Comparison of ENCODE assay signal across 16 cellular contexts in the genomic region with DNA sequence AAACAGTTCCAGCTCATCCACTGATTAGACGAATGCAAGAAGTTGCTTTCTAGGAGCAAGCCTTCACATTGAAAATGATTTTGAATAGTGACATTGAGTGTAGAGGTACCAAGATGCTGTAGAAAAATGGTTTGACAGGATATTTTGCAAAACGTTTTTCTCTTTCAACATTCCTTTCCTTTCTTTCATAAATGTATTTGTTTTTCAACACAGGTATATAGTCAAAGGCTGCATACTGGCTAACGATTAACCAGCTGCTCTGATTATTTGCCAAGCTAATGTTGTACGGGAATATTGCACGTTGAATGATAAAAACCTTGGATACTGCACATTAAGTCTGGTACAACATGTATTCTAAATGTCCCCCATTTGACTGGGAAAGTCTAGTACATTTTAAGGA.
DNase-seq lines count a peak whose midpoint lies in the region; ATAC-seq, FAIRE-seq and TF ChIP-seq lines count a peak whose summit lies in the region.
"Had no signal": no experiment of that assay in that cellular context is flagged by ENCODE, and none has a peak within 500 bp of the region (broad histone marks: within the 10 kb centered on the region; RNA-seq: fewer than 3 reads in every experiment).

No MANE protein-coding gene starts in this region.

- no peaks in the 10 kb centered on the region for H4K20me1 ChIP-seq in MM.1S (ENCODE audit: insufficient read depth, low read length)
- H4K20me1 ChIP-seq: BLaER1 treated with 17β-estradiol and CSF1 and Interleukin-3, amounts not matched to agents 10 nM and 100 nM had no signal

- H3K27ac Mint-ChIP-seq in WTC11, result no peak overlapping the region
- no peak overlapping the region for H3K27ac Mint-ChIP-seq in activated T-helper 1 cell treated with anti-CD3 and anti-CD28 coated beads, Interleukin-12 subunit alpha, Interleukin-12 subunit beta, Interleukin-2, Interleukin-4 antibody, amounts not matched to agents 30 ng/mL and 10 ng/mL and 1 ng/mL, durations not matched to agents 14 hours and 24 hours and 36 hours
- H3K27ac Mint-ChIP-seq: CD8-positive, alpha-beta T cell had no signal

- FAIRE-seq in A549 (lab: Jason Lieb, UNC) (no peak), pancreas (lab: Jason Lieb, UNC) (no peak)

- H3K36me3 ChIP-seq in pancreas (no peaks in the 10 kb centered on the region), MM.1S (replicated peaks; ENCODE audit: insufficient read depth, low read length) (no peaks in the 10 kb centered on the region)
- H3K36me3 ChIP-seq: BLaER1 treated with 17β-estradiol and CSF1 and Interleukin-3, amounts not matched to agents 10 nM and 100 nM had no signal

- 14% methylated on average over 5 of the region's 5 CpGs for WGBS in A549 (ENCODE audit: missing lambda C conversion rate)
- 8 to 11% methylated on average over 5 of the region's 5 CpGs for WGBS in pancreas, 2 donors

- H3K9ac ChIP-seq in MM.1S (ENCODE audit: low read length), result no peak overlapping the region
- H3K9ac ChIP-seq: BLaER1 treated with 17β-estradiol and CSF1 and Interleukin-3, amounts not matched to agents 10 nM and 100 nM; GM23248 had no signal

- no peaks in the 10 kb centered on the region for H3K79me2 ChIP-seq in MM.1S (ENCODE audit: low read length)

- H3K27me3 ChIP-seq in pancreas (no peaks in the 10 kb centered on the region), MM.1S (replicated peaks; ENCODE audit: insufficient read depth, low read length) (no peaks in the 10 kb centered on the region)
- H3K27me3 ChIP-seq: BLaER1 treated with 17β-estradiol and CSF1 and Interleukin-3, amounts not matched to agents 10 nM and 100 nM had no signal

- H3K27ac ChIP-seq in A549 (peak overlapping the region in 1 of 2 experiments; percentile 42; a peak in 1 of 6 replicates), pancreas (peak overlapping the region in 2 of 4 donors; percentile 35 to 45), MM.1S (ENCODE audit: low read length) (no peak overlapping the region)
- H3K27ac ChIP-seq: BLaER1 treated with 17β-estradiol and CSF1 and Interleukin-3, amounts not matched to agents 10 nM and 100 nM; GM23248; SK-N-MC had no signal

- DNase-seq in A549 (ENCODE audit: low read depth in 1 of 2, low spot score in 1 of 2), result no peak
- no peak for DNase-seq in WTC11 (ENCODE audit: low spot score)
- DNase-seq in left colon, result no peak
- DNase-seq in pancreas, result peak in 3 of 6 donors; percentile 21 to 25 (median 23)
- DNase-seq in MM.1S, result no peak
- DNase-seq in activated T-helper 1 cell treated with anti-CD3 and anti-CD28 coated beads, Interleukin-12 subunit alpha, Interleukin-12 subunit beta, Interleukin-2, Interleukin-4 antibody, amounts not matched to agents 30 ng/mL and 10 ng/mL and 1 ng/mL, durations not matched to agents 14 hours and 24 hours and 36 hours (ENCODE audit: low spot score), result no peak
- DNase-seq: CD8-positive, alpha-beta T cell; DMS79; GM23248; NCI-H1694 treated with DMSO at 0.1 percent for 48 hours; NCI-H510A; SHP77 had no signal

- TF ChIP-seq EP300 in A549 (IDR thresholded peaks at IDR 0.05), result no peak

- H3K4me3 ChIP-seq in A549 (no peak overlapping the region), pancreas (no peak overlapping the region), MM.1S (ENCODE audit: low read length) (no peak overlapping the region)
- H3K4me3 ChIP-seq: BLaER1 treated with 17β-estradiol and CSF1 and Interleukin-3, amounts not matched to agents 10 nM and 100 nM; GM23248; SK-N-MC had no signal

- H3F3A ChIP-seq in MM.1S (ENCODE audit: insufficient read depth, low read length), result no peaks in the 10 kb centered on the region

- TF ChIP-seq CTCF in A549 (IDR thresholded peaks at IDR 0.05) (no peak), WTC11 (IDR thresholded peaks at IDR 0.05) (no peak), pancreas (IDR thresholded peaks at IDR 0.05) (no peak), MM.1S (IDR thresholded peaks at IDR 0.05; ENCODE audit: low read length) (no peak)

- CTCF ChIA-PET in A549 (lab: Yijun Ruan, JAX) (no interaction called here), WTC11 (lab: Charles Lee) (no interaction called here)

- H3K27me3 Mint-ChIP-seq in WTC11 (ENCODE audit: low read depth), result no peaks in the 10 kb centered on the region
- no peaks in the 10 kb centered on the region for H3K27me3 Mint-ChIP-seq in activated T-helper 1 cell treated with anti-CD3 and anti-CD28 coated beads, Interleukin-12 subunit alpha, Interleukin-12 subunit beta, Interleukin-2, Interleukin-4 antibody, amounts not matched to agents 30 ng/mL and 10 ng/mL and 1 ng/mL, durations not matched to agents 14 hours and 24 hours and 36 hours (ENCODE audit: insufficient read depth)

- TF ChIP-seq POLR2A in A549 (IDR thresholded peaks at IDR 0.05; ENCODE audit: low read length), result no peak

- POLR2A ChIA-PET in A549 (lab: Yijun Ruan, JAX) (interaction anchor here (0.8 kb wide), 1 partner anchor 79 kb away, joined by 3 read pairs; a partner anchor contains a TSS), WTC11 (lab: Charles Lee) (no interaction called here)

- intact Hi-C loops in left colon (cut with DNase I, micrococcal nuclease) (no loop called here), pancreas (cut with DNase I) (no loop called here)
- intact Hi-C loops in activated T-helper 1 cell treated with anti-CD3 and anti-CD28 coated beads, Interleukin-12 subunit alpha, Interleukin-12 subunit beta, Interleukin-2, Interleukin-4 antibody, amounts not matched to agents 30 ng/mL and 10 ng/mL and 1 ng/mL, durations not matched to agents 14 hours and 24 hours and 36 hours (cut with micrococcal nuclease), result no loop called here

- H3K4me2 ChIP-seq in A549, result peak overlapping the region; percentile 43
- H3K4me2 ChIP-seq in MM.1S (ENCODE audit: low read depth, low read length), result no peak overlapping the region
- H3K4me2 ChIP-seq: BLaER1 treated with 17β-estradiol and CSF1 and Interleukin-3, amounts not matched to agents 10 nM and 100 nM had no signal

- no peak for ATAC-seq in A549
- ATAC-seq in WTC11, result no peak
- ATAC-seq in left colon, result peak; percentile 49
- peak; percentile 74 to 95 (median 92) for ATAC-seq in pancreas
- ATAC-seq in GM21381 (IDR thresholded peaks at IDR 0.05; ENCODE audit: unreplicated experiment), result no peak
- ATAC-seq: CD8-positive, alpha-beta T cell; HCT116 had no signal

- H3K9me3 Mint-ChIP-seq in WTC11, result peaks cover 10% of the 10 kb centered on the region
- H3K9me3 Mint-ChIP-seq in activated T-helper 1 cell treated with anti-CD3 and anti-CD28 coated beads, Interleukin-12 subunit alpha, Interleukin-12 subunit beta, Interleukin-2, Interleukin-4 antibody, amounts not matched to agents 30 ng/mL and 10 ng/mL and 1 ng/mL, durations not matched to agents 14 hours and 24 hours and 36 hours, result no peaks in the 10 kb centered on the region

- no peak overlapping the region for H3K4me3 Mint-ChIP-seq in WTC11
- no peak overlapping the region for H3K4me3 Mint-ChIP-seq in activated T-helper 1 cell treated with anti-CD3 and anti-CD28 coated beads, Interleukin-12 subunit alpha, Interleukin-12 subunit beta, Interleukin-2, Interleukin-4 antibody, amounts not matched to agents 30 ng/mL and 10 ng/mL and 1 ng/mL, durations not matched to agents 14 hours and 24 hours and 36 hours
- H3K4me3 Mint-ChIP-seq: CD8-positive, alpha-beta T cell had no signal

- H2AFZ ChIP-seq in MM.1S (ENCODE audit: low read length), result no peak overlapping the region
- H2AFZ ChIP-seq: GM23248 had no signal

- no peak; a peak in 1 of 5 replicates for TF ChIP-seq RAD21 in A549 (conservative IDR thresholded peaks at IDR 0.05 in 1 of 2, IDR thresholded peaks at IDR 0.05 in 1 of 2)

- H3K9me3 ChIP-seq in A549 (no peaks in the 10 kb centered on the region), pancreas (no peaks in the 10 kb centered on the region), MM.1S (replicated peaks; ENCODE audit: insufficient read depth, low read length) (no peaks in the 10 kb centered on the region)
- H3K9me3 ChIP-seq: BLaER1 treated with 17β-estradiol and CSF1 and Interleukin-3, amounts not matched to agents 10 nM and 100 nM had no signal

- no peaks in the 10 kb centered on the region for H3K4me1 Mint-ChIP-seq in WTC11
- no peaks in the 10 kb centered on the region for H3K4me1 Mint-ChIP-seq in activated T-helper 1 cell treated with anti-CD3 and anti-CD28 coated beads, Interleukin-12 subunit alpha, Interleukin-12 subunit beta, Interleukin-2, Interleukin-4 antibody, amounts not matched to agents 30 ng/mL and 10 ng/mL and 1 ng/mL, durations not matched to agents 14 hours and 24 hours and 36 hours (ENCODE audit: low read depth)

- H3K4me1 ChIP-seq in A549 (peaks cover 24% of the 10 kb centered on the region; the same call in 2 of the 3 replicates), pancreas (peaks cover 0 to 28% (median 4%) of the 10 kb centered on the region in 3 donors), MM.1S (ENCODE audit: low read length) (no peaks in the 10 kb centered on the region)
- H3K4me1 ChIP-seq: BLaER1 treated with 17β-estradiol and CSF1 and Interleukin-3, amounts not matched to agents 10 nM and 100 nM had no signal

- no peaks in the 10 kb centered on the region for H3K36me3 Mint-ChIP-seq in WTC11
- no peaks in the 10 kb centered on the region for H3K36me3 Mint-ChIP-seq in activated T-helper 1 cell treated with anti-CD3 and anti-CD28 coated beads, Interleukin-12 subunit alpha, Interleukin-12 subunit beta, Interleukin-2, Interleukin-4 antibody, amounts not matched to agents 30 ng/mL and 10 ng/mL and 1 ng/mL, durations not matched to agents 14 hours and 24 hours and 36 hours (ENCODE audit: low read depth)
- H3K36me3 Mint-ChIP-seq: CD8-positive, alpha-beta T cell had no signal

- no peaks in the 10 kb centered on the region for H3K9me2 ChIP-seq in MM.1S (replicated peaks; ENCODE audit: insufficient read depth, low read length)

TF ChIP-seq in A549, 52 proteins besides CTCF, POLR2A, EP300 and RAD21:
- no peak for TF ChIP-seq PHF8 (IDR thresholded peaks at IDR 0.05; ENCODE audit: borderline replicate concordance, low read depth)
- no peak for TF ChIP-seq HEYL (CRISPR knock-in tag; IDR thresholded peaks at IDR 0.05)
- TF ChIP-seq, protein P1, sequence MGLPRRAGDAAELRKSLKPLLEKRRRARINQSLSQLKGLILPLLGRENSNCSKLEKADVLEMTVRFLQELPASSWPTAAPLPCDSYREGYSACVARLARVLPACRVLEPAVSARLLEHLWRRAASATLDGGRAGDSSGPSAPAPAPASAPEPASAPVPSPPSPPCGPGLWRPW (IDR thresholded peaks at IDR 0.05), result peak; percentile 43; the same call in 1 of the 2 replicates
- no peak for TF ChIP-seq ZSCAN20 (CRISPR knock-in tag; IDR thresholded peaks at IDR 0.05)
- TF ChIP-seq CEBPB (IDR thresholded peaks at IDR 0.05), result peak in 1 of 2 experiments; percentile 26; a peak in 1 of 4 replicates

TF ChIP-seq in WTC11, 78 proteins besides CTCF, POLR2A, EP300 and RAD21:
- TF ChIP-seq GABPB1 (CRISPR knock-in tag; IDR thresholded peaks at IDR 0.05), result 0 out of 2 replicates have a peak, but pooled peaks have one; percentile 35
- TF ChIP-seq NR2C2 (CRISPR knock-in tag; IDR thresholded peaks at IDR 0.05), result no peak

Comparison
In these comparisons a context has a peak if more than half of its experiments do, and no peak if none do; other contexts are left out.
1. ATAC-seq: peak in left colon (single experiment) and pancreas (4 of 4); none in A549 (0 of 2), WTC11 (single experiment) and GM21381 (single experiment).